In the genomic region with DNA sequence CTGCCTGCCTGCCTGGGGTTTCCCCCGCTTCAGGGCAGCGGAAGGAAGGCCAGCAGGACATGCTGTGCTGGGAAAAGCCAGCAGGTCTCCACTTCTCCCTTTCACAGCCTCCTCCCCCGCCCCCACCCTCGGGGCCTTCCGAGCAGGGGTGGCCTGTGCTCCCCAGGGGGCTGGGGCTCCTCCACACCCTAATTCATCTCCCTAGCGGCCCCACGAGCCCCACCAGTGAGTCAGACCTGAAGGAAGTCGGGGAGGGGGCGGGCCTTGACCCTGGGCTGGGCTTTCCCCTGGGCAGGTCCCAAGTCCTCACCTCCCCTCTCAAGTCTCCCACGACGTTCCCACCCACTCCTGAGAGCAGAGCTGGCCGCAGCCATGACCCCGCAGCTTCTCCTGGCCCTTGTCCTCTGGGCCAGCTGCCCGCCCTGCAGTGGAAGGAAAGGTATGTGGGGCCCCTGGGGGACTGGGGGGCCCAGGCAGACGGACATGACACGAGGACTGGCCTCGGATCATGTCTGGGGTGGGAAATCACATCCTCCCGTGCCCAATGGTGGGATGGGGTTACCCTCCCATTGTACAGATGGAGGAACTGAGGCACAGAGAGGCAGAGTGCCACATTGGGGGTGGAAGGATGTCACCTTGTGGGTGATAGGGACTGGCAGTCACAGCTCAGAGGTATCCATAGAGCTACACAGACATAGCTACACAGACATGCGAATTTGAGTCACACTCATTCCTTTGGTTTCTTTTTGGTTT, we compare ENCODE assay signal across 1 cellular context.
A peak's percentile ranks its signal among the peaks of the same experiment; 100 is the strongest.
TF ChIP-seq lines count a peak whose summit lies in the region.

A gene (plus strand): TSS at position 345 of the 753 bp plus-strand sequence. CDS start 28 bp downstream, at position 373.

TF ChIP-seq in GM12878, 131 proteins besides CTCF, POLR2A, EP300 and RAD21 (continued from another document and continues in another):
- TF ChIP-seq, protein P1, sequence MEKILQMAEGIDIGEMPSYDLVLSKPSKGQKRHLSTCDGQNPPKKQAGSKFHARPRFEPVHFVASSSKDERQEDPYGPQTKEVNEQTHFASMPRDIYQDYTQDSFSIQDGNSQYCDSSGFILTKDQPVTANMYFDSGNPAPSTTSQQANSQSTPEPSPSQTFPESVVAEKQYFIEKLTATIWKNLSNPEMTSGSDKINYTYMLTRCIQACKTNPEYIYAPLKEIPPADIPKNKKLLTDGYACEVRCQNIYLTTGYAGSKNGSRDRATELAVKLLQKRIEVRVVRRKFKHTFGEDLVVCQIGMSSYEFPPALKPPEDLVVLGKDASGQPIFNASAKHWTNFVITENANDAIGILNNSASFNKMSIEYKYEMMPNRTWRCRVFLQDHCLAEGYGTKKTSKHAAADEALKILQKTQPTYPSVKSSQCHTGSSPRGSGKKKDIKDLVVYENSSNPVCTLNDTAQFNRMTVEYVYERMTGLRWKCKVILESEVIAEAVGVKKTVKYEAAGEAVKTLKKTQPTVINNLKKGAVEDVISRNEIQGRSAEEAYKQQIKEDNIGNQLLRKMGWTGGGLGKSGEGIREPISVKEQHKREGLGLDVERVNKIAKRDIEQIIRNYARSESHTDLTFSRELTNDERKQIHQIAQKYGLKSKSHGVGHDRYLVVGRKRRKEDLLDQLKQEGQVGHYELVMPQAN (conservative IDR thresholded peaks at IDR 0.05): peak; percentile 66; the same call in 1 of the 2 replicates
- peak; percentile 40; the same call in 1 of the 2 replicates for TF ChIP-seq MEF2A (IDR thresholded peaks at IDR 0.05; ENCODE audit: insufficient read depth, low read depth, low read length)
- peak; percentile 55; the same call in 1 of the 2 replicates for TF ChIP-seq FOXM1 (IDR thresholded peaks at IDR 0.05; ENCODE audit: low read depth, low read length)
- TF ChIP-seq KAT2A (conservative IDR thresholded peaks at IDR 0.05; ENCODE audit: control insufficient read depth, low read depth, low read length): no peak
- no peak for TF ChIP-seq ZSCAN29 (IDR thresholded peaks at IDR 0.05)
- TF ChIP-seq ZNF217 (IDR thresholded peaks at IDR 0.05): peak; percentile 87
- TF ChIP-seq, protein P2, sequence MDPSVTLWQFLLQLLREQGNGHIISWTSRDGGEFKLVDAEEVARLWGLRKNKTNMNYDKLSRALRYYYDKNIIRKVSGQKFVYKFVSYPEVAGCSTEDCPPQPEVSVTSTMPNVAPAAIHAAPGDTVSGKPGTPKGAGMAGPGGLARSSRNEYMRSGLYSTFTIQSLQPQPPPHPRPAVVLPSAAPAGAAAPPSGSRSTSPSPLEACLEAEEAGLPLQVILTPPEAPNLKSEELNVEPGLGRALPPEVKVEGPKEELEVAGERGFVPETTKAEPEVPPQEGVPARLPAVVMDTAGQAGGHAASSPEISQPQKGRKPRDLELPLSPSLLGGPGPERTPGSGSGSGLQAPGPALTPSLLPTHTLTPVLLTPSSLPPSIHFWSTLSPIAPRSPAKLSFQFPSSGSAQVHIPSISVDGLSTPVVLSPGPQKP (IDR thresholded peaks at IDR 0.05; ENCODE audit: low read depth, low read length): no peak
- TF ChIP-seq KDM1A (IDR thresholded peaks at IDR 0.05; ENCODE audit: borderline replicate concordance): no peak
- TF ChIP-seq, protein P3, sequence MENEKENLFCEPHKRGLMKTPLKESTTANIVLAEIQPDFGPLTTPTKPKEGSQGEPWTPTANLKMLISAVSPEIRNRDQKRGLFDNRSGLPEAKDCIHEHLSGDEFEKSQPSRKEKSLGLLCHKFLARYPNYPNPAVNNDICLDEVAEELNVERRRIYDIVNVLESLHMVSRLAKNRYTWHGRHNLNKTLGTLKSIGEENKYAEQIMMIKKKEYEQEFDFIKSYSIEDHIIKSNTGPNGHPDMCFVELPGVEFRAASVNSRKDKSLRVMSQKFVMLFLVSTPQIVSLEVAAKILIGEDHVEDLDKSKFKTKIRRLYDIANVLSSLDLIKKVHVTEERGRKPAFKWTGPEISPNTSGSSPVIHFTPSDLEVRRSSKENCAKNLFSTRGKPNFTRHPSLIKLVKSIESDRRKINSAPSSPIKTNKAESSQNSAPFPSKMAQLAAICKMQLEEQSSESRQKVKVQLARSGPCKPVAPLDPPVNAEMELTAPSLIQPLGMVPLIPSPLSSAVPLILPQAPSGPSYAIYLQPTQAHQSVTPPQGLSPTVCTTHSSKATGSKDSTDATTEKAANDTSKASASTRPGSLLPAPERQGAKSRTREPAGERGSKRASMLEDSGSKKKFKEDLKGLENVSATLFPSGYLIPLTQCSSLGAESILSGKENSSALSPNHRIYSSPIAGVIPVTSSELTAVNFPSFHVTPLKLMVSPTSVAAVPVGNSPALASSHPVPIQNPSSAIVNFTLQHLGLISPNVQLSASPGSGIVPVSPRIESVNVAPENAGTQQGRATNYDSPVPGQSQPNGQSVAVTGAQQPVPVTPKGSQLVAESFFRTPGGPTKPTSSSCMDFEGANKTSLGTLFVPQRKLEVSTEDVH (IDR thresholded peaks at IDR 0.05; ENCODE audit: low read depth, partially characterized antibody): no peak
- no peak for TF ChIP-seq HDAC6 (IDR thresholded peaks at IDR 0.05; ENCODE audit: unreplicated experiment)
- TF ChIP-seq, protein P4, sequence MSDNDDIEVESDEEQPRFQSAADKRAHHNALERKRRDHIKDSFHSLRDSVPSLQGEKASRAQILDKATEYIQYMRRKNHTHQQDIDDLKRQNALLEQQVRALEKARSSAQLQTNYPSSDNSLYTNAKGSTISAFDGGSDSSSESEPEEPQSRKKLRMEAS (IDR thresholded peaks at IDR 0.05; ENCODE audit: low read depth, low read length): peak; percentile 74; the same call in 1 of the 2 replicates
- 0 out of 2 replicates have a peak, but pooled peaks have one; percentile 31 for TF ChIP-seq MXI1 (IDR thresholded peaks at IDR 0.05; ENCODE audit: low read depth, low read length)
- TF ChIP-seq SIN3A (IDR thresholded peaks at IDR 0.05; ENCODE audit: low read depth, low read length): no peak; the same call in 1 of the 2 replicates
- TF ChIP-seq TCF7 (IDR thresholded peaks at IDR 0.05; ENCODE audit: borderline replicate concordance): no peak
- no peak for TF ChIP-seq BRCA1 (IDR thresholded peaks at IDR 0.05; ENCODE audit: low read depth, low read length)
- TF ChIP-seq CBX5 (IDR thresholded peaks at IDR 0.05; ENCODE audit: low read depth): 0 out of 2 replicates have a peak, but pooled peaks have one; percentile 24
- peak; percentile 94 for TF ChIP-seq SMARCA5 (IDR thresholded peaks at IDR 0.05)
- TF ChIP-seq HDAC2 (IDR thresholded peaks at IDR 0.05): no peak
- no peak for TF ChIP-seq RBBP5 (conservative IDR thresholded peaks at IDR 0.05)
- no peak for TF ChIP-seq ASH2L (IDR thresholded peaks at IDR 0.05; ENCODE audit: borderline replicate concordance, low read depth)
- no peak; the same call in 1 of the 2 replicates for TF ChIP-seq NR2C1 (IDR thresholded peaks at IDR 0.05)
- peak in 1 of 2 experiments; percentile 88; a peak in 2 of 4 replicates for TF ChIP-seq ETV6 (conservative IDR thresholded peaks at IDR 0.05 in 1 of 2, IDR thresholded peaks at IDR 0.05 in 1 of 2; ENCODE audit: borderline replicate concordance in 1 of 2, low read depth in 1 of 2)
- TF ChIP-seq, protein P5, sequence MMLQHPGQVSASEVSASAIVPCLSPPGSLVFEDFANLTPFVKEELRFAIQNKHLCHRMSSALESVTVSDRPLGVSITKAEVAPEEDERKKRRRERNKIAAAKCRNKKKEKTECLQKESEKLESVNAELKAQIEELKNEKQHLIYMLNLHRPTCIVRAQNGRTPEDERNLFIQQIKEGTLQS (IDR thresholded peaks at IDR 0.05; ENCODE audit: borderline replicate concordance, extremely low read depth, low read depth, low read length): no peak
- TF ChIP-seq SRF (IDR thresholded peaks at IDR 0.05; ENCODE audit: low read depth in 2 of 2, low read length in 2 of 2): peak in 1 of 2 experiments; percentile 32; a peak in 1 of 4 replicates
- peak; percentile 51; the same call in 1 of the 2 replicates for TF ChIP-seq RUNX3 (IDR thresholded peaks at IDR 0.05; ENCODE audit: low read length)
- TF ChIP-seq, protein P6, sequence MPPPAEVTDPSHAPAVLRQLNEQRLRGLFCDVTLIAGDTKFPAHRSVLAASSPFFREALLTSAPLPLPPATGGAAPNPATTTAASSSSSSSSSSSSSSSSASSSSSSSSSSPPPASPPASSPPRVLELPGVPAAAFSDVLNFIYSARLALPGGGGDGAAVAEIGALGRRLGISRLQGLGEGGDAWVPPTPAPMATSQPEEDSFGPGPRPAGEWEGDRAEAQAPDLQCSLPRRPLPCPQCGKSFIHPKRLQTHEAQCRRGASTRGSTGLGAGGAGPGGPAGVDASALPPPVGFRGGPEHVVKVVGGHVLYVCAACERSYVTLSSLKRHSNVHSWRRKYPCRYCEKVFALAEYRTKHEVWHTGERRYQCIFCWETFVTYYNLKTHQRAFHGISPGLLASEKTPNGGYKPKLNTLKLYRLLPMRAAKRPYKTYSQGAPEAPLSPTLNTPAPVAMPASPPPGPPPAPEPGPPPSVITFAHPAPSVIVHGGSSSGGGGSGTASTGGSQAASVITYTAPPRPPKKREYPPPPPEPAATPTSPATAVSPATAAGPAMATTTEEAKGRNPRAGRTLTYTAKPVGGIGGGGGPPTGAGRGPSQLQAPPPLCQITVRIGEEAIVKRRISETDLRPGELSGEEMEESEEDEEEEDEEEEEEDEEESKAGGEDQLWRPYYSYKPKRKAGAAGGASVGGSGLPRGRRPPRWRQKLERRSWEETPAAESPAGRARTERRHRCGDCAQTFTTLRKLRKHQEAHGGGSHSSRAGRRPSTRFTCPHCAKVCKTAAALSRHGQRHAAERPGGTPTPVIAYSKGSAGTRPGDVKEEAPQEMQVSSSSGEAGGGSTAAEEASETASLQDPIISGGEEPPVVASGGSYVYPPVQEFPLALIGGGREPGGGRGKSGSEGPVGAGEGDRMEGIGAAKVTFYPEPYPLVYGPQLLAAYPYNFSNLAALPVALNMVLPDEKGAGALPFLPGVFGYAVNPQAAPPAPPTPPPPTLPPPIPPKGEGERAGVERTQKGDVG (CRISPR knock-in tag; IDR thresholded peaks at IDR 0.05): no peak
- TF ChIP-seq, protein P7, sequence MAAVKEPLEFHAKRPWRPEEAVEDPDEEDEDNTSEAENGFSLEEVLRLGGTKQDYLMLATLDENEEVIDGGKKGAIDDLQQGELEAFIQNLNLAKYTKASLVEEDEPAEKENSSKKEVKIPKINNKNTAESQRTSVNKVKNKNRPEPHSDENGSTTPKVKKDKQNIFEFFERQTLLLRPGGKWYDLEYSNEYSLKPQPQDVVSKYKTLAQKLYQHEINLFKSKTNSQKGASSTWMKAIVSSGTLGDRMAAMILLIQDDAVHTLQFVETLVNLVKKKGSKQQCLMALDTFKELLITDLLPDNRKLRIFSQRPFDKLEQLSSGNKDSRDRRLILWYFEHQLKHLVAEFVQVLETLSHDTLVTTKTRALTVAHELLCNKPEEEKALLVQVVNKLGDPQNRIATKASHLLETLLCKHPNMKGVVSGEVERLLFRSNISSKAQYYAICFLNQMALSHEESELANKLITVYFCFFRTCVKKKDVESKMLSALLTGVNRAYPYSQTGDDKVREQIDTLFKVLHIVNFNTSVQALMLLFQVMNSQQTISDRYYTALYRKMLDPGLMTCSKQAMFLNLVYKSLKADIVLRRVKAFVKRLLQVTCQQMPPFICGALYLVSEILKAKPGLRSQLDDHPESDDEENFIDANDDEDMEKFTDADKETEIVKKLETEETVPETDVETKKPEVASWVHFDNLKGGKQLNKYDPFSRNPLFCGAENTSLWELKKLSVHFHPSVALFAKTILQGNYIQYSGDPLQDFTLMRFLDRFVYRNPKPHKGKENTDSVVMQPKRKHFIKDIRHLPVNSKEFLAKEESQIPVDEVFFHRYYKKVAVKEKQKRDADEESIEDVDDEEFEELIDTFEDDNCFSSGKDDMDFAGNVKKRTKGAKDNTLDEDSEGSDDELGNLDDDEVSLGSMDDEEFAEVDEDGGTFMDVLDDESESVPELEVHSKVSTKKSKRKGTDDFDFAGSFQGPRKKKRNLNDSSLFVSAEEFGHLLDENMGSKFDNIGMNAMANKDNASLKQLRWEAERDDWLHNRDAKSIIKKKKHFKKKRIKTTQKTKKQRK (IDR thresholded peaks at IDR 0.05; ENCODE audit: low read depth, low read length): no peak
- TF ChIP-seq, protein P8, sequence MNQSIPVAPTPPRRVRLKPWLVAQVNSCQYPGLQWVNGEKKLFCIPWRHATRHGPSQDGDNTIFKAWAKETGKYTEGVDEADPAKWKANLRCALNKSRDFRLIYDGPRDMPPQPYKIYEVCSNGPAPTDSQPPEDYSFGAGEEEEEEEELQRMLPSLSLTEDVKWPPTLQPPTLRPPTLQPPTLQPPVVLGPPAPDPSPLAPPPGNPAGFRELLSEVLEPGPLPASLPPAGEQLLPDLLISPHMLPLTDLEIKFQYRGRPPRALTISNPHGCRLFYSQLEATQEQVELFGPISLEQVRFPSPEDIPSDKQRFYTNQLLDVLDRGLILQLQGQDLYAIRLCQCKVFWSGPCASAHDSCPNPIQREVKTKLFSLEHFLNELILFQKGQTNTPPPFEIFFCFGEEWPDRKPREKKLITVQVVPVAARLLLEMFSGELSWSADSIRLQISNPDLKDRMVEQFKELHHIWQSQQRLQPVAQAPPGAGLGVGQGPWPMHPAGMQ (IDR thresholded peaks at IDR 0.05; ENCODE audit: borderline replicate concordance): no peak
- no peak for TF ChIP-seq NR2C2 (IDR thresholded peaks at IDR 0.05; ENCODE audit: borderline replicate concordance, control insufficient read depth, insufficient read length, low read depth)
- TF ChIP-seq MEF2B (IDR thresholded peaks at IDR 0.05; ENCODE audit: partially characterized antibody, poor library complexity, severe bottlenecking): peak; percentile 99
- TF ChIP-seq, protein P9, sequence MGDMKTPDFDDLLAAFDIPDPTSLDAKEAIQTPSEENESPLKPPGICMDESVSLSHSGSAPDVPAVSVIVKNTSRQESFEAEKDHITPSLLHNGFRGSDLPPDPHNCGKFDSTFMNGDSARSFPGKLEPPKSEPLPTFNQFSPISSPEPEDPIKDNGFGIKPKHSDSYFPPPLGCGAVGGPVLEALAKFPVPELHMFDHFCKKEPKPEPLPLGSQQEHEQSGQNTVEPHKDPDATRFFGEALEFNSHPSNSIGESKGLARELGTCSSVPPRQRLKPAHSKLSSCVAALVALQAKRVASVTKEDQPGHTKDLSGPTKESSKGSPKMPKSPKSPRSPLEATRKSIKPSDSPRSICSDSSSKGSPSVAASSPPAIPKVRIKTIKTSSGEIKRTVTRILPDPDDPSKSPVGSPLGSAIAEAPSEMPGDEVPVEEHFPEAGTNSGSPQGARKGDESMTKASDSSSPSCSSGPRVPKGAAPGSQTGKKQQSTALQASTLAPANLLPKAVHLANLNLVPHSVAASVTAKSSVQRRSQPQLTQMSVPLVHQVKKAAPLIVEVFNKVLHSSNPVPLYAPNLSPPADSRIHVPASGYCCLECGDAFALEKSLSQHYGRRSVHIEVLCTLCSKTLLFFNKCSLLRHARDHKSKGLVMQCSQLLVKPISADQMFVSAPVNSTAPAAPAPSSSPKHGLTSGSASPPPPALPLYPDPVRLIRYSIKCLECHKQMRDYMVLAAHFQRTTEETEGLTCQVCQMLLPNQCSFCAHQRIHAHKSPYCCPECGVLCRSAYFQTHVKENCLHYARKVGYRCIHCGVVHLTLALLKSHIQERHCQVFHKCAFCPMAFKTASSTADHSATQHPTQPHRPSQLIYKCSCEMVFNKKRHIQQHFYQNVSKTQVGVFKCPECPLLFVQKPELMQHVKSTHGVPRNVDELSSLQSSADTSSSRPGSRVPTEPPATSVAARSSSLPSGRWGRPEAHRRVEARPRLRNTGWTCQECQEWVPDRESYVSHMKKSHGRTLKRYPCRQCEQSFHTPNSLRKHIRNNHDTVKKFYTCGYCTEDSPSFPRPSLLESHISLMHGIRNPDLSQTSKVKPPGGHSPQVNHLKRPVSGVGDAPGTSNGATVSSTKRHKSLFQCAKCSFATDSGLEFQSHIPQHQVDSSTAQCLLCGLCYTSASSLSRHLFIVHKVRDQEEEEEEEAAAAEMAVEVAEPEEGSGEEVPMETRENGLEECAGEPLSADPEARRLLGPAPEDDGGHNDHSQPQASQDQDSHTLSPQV (IDR thresholded peaks at IDR 0.05): no peak
- peak; percentile 100 for TF ChIP-seq NFXL1 (IDR thresholded peaks at IDR 0.05; ENCODE audit: borderline replicate concordance)
- TF ChIP-seq PML (IDR thresholded peaks at IDR 0.05; ENCODE audit: low read length): peak; percentile 86; the same call in 1 of the 2 replicates
- TF ChIP-seq SMAD1 (IDR thresholded peaks at IDR 0.05; ENCODE audit: low read depth, partially characterized antibody): peak; percentile 69
- peak; percentile 79 for TF ChIP-seq ATF7 (IDR thresholded peaks at IDR 0.05; ENCODE audit: low read depth)
- peak; percentile 95 for TF ChIP-seq TBL1XR1 (IDR thresholded peaks at IDR 0.05; ENCODE audit: low read depth, low read length)
